1 cellular context compared by ENCODE assay signal in the genomic region with DNA sequence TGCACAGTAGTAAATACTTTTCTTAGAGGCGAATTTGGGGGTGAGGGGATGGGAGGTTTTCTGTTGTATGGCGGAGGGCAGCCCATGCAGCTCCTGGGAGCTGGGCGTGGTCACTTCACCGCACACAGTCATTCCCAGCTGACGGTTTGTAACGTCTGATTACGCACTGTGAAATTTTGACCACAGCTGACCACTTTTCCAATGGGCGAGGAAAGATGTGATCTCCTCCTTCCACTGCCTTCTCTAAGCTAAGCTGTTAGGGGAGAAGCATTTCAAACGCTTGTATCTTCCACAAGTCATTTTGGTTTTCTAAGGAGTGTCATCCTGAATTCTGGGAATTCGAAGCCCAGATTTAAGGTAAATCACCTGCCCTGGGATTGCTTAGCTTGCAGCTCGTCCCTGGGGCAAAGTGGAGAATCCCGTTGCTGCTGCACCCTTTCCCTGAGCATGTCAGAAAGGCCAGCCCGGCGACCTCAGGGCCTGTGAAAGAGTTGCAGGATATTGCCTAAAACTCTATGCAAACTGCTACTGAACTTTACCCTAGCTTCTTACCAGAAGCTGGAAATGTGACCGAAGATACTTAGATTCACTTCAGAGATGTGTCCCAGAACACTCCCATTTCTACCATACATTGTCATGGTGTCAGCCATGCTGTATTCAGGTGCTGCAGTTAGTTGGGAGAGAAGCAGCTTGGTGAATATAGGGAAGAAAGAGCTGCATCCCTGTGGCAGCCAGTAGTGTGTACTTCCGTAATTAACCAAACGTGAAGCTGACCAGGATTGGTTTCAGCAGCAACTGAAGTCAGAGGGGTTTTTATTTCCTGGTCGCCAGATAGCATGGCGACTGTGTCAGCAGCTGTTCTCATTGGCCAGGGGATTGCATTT.
TF ChIP-seq lines count a peak whose summit lies in the region.

No MANE protein-coding gene starts in this region.

TF ChIP-seq in HepG2, 621 proteins besides CTCF, POLR2A, EP300 and RAD21 (continued from another document and continues in another):
- TF ChIP-seq, protein P1, sequence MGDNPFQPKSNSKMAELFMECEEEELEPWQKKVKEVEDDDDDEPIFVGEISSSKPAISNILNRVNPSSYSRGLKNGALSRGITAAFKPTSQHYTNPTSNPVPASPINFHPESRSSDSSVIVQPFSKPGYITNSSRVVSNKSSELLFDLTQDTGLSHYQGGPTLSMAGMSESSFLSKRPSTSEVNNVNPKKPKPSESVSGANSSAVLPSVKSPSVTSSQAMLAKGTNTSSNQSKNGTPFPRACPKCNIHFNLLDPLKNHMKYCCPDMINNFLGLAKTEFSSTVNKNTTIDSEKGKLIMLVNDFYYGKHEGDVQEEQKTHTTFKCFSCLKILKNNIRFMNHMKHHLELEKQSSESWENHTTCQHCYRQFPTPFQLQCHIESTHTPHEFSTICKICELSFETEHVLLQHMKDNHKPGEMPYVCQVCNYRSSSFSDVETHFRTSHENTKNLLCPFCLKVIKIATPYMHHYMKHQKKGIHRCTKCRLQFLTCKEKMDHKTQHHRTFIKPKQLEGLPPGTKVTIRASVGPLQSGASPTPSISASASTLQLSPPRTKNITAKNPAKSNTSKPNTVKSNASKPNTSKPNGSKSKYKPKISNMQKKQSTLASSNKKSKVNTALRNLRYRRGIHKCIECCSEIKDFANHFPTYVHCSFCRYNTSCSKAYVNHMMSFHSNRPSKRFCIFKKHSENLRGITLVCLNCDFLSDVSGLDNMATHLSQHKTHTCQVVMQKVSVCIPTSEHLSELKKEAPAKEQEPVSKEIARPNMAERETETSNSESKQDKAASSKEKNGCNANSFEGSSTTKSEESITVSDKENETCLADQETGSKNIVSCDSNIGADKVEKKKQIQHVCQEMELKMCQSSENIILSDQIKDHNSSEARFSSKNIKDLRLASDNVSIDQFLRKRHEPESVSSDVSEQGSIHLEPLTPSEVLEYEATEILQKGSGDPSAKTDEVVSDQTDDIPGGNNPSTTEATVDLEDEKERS (CRISPR knock-in tag; IDR thresholded peaks at IDR 0.05), result peak; percentile 6; the same call in 1 of the 2 replicates
- TF ChIP-seq ZNF224 (CRISPR knock-in tag; IDR thresholded peaks at IDR 0.05) (peak; percentile 100), ZFX (CRISPR knock-in tag; IDR thresholded peaks at IDR 0.05; ENCODE audit: low read depth) (peak; percentile 45), ZNF3 (CRISPR knock-in tag; IDR thresholded peaks at IDR 0.05) (no peak), SOX6 (IDR thresholded peaks at IDR 0.05) (no peak), SOX6 (CRISPR knock-in tag; IDR thresholded peaks at IDR 0.05) (peak; percentile 47; the same call in 1 of the 2 replicates), HNF4G (IDR thresholded peaks at IDR 0.05; ENCODE audit: borderline replicate concordance, low read depth, low read length) (peak; percentile 35; the same call in 1 of the 2 replicates), HNF4G (CRISPR knock-in tag; IDR thresholded peaks at IDR 0.05; ENCODE audit: borderline replicate concordance, low read depth) (no peak), ZNF430 (CRISPR knock-in tag; IDR thresholded peaks at IDR 0.05) (0 out of 2 replicates have a peak, but pooled peaks have one; percentile 46), ZNF614 (CRISPR knock-in tag; IDR thresholded peaks at IDR 0.05; ENCODE audit: borderline replicate concordance) (peak; percentile 8; the same call in 1 of the 2 replicates), NCOA2 (CRISPR knock-in tag; IDR thresholded peaks at IDR 0.05) (peak; percentile 53), REPIN1 (CRISPR knock-in tag; IDR thresholded peaks at IDR 0.05; ENCODE audit: borderline replicate concordance, low read depth) (no peak), POGZ (CRISPR knock-in tag; IDR thresholded peaks at IDR 0.05) (0 out of 2 replicates have a peak, but pooled peaks have one; percentile 19), ZNF333 (CRISPR knock-in tag; IDR thresholded peaks at IDR 0.05; ENCODE audit: borderline replicate concordance) (no peak), ZNF883 (CRISPR knock-in tag; IDR thresholded peaks at IDR 0.05; ENCODE audit: not compliant biosample characterization) (no peak), NR2F6 (IDR thresholded peaks at IDR 0.05) (peak; percentile 36; the same call in 1 of the 2 replicates), NR2F6 (CRISPR knock-in tag; IDR thresholded peaks at IDR 0.05) (0 out of 2 replicates have a peak, but pooled peaks have one; percentile 21), TAF1 (CRISPR knock-in tag; IDR thresholded peaks at IDR 0.05) (0 out of 2 replicates have a peak, but pooled peaks have one; percentile 16), CEBPB (IDR thresholded peaks at IDR 0.05; ENCODE audit: borderline replicate concordance, low read depth, low read length) (peak; percentile 76), SAP130 (CRISPR knock-in tag; IDR thresholded peaks at IDR 0.05; ENCODE audit: low read depth) (peak; percentile 51; the same call in 1 of the 2 replicates), ZNF746 (CRISPR knock-in tag; IDR thresholded peaks at IDR 0.05) (no peak), ZNF670 (CRISPR knock-in tag; IDR thresholded peaks at IDR 0.05; ENCODE audit: borderline replicate concordance) (no peak), FOSL1 (CRISPR knock-in tag; IDR thresholded peaks at IDR 0.05; ENCODE audit: borderline replicate concordance) (no peak), HOXA3 (CRISPR knock-in tag; IDR thresholded peaks at IDR 0.05) (peak; percentile 33; the same call in 1 of the 2 replicates), RFX5 (IDR thresholded peaks at IDR 0.05; ENCODE audit: low read depth, low read length) (peak; percentile 61; the same call in 1 of the 2 replicates), ZNF232 (CRISPR knock-in tag; IDR thresholded peaks at IDR 0.05; ENCODE audit: borderline replicate concordance) (0 out of 2 replicates have a peak, but pooled peaks have one; percentile 42), NFKBIZ (CRISPR knock-in tag; IDR thresholded peaks at IDR 0.05) (no peak), IRF2 (CRISPR knock-in tag; IDR thresholded peaks at IDR 0.05) (peak; percentile 25; the same call in 1 of the 2 replicates), ZMYM3 (CRISPR knock-in tag; IDR thresholded peaks at IDR 0.05) (no peak), CHD4 (IDR thresholded peaks at IDR 0.05; ENCODE audit: borderline replicate concordance, low read length) (no peak)
- TF ChIP-seq, protein P2, sequence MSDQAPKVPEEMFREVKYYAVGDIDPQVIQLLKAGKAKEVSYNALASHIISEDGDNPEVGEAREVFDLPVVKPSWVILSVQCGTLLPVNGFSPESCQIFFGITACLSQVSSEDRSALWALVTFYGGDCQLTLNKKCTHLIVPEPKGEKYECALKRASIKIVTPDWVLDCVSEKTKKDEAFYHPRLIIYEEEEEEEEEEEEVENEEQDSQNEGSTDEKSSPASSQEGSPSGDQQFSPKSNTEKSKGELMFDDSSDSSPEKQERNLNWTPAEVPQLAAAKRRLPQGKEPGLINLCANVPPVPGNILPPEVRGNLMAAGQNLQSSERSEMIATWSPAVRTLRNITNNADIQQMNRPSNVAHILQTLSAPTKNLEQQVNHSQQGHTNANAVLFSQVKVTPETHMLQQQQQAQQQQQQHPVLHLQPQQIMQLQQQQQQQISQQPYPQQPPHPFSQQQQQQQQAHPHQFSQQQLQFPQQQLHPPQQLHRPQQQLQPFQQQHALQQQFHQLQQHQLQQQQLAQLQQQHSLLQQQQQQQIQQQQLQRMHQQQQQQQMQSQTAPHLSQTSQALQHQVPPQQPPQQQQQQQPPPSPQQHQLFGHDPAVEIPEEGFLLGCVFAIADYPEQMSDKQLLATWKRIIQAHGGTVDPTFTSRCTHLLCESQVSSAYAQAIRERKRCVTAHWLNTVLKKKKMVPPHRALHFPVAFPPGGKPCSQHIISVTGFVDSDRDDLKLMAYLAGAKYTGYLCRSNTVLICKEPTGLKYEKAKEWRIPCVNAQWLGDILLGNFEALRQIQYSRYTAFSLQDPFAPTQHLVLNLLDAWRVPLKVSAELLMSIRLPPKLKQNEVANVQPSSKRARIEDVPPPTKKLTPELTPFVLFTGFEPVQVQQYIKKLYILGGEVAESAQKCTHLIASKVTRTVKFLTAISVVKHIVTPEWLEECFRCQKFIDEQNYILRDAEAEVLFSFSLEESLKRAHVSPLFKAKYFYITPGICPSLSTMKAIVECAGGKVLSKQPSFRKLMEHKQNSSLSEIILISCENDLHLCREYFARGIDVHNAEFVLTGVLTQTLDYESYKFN (CRISPR knock-in tag; conservative IDR thresholded peaks at IDR 0.05), result peak; percentile 46
- TF ChIP-seq, protein P3, sequence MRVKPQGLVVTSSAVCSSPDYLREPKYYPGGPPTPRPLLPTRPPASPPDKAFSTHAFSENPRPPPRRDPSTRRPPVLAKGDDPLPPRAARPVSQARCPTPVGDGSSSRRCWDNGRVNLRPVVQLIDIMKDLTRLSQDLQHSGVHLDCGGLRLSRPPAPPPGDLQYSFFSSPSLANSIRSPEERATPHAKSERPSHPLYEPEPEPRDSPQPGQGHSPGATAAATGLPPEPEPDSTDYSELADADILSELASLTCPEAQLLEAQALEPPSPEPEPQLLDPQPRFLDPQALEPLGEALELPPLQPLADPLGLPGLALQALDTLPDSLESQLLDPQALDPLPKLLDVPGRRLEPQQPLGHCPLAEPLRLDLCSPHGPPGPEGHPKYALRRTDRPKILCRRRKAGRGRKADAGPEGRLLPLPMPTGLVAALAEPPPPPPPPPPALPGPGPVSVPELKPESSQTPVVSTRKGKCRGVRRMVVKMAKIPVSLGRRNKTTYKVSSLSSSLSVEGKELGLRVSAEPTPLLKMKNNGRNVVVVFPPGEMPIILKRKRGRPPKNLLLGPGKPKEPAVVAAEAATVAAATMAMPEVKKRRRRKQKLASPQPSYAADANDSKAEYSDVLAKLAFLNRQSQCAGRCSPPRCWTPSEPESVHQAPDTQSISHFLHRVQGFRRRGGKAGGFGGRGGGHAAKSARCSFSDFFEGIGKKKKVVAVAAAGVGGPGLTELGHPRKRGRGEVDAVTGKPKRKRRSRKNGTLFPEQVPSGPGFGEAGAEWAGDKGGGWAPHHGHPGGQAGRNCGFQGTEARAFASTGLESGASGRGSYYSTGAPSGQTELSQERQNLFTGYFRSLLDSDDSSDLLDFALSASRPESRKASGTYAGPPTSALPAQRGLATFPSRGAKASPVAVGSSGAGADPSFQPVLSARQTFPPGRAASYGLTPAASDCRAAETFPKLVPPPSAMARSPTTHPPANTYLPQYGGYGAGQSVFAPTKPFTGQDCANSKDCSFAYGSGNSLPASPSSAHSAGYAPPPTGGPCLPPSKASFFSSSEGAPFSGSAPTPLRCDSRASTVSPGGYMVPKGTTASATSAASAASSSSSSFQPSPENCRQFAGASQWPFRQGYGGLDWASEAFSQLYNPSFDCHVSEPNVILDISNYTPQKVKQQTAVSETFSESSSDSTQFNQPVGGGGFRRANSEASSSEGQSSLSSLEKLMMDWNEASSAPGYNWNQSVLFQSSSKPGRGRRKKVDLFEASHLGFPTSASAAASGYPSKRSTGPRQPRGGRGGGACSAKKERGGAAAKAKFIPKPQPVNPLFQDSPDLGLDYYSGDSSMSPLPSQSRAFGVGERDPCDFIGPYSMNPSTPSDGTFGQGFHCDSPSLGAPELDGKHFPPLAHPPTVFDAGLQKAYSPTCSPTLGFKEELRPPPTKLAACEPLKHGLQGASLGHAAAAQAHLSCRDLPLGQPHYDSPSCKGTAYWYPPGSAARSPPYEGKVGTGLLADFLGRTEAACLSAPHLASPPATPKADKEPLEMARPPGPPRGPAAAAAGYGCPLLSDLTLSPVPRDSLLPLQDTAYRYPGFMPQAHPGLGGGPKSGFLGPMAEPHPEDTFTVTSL (CRISPR knock-in tag; IDR thresholded peaks at IDR 0.05; ENCODE audit: borderline replicate concordance), result no peak
- TF ChIP-seq, protein P4, sequence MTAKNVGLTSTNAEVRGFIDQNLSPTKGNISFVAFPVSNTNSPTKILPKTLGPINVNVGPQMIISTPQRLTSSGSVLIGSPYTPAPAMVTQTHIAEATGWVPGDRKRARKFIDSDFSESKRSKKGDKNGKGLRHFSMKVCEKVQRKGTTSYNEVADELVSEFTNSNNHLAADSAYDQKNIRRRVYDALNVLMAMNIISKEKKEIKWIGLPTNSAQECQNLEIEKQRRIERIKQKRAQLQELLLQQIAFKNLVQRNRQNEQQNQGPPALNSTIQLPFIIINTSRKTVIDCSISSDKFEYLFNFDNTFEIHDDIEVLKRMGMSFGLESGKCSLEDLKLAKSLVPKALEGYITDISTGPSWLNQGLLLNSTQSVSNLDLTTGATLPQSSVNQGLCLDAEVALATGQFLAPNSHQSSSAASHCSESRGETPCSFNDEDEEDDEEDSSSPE (CRISPR knock-in tag; IDR thresholded peaks at IDR 0.05), result peak; percentile 21; the same call in 1 of the 2 replicates
- TF ChIP-seq, protein P5, sequence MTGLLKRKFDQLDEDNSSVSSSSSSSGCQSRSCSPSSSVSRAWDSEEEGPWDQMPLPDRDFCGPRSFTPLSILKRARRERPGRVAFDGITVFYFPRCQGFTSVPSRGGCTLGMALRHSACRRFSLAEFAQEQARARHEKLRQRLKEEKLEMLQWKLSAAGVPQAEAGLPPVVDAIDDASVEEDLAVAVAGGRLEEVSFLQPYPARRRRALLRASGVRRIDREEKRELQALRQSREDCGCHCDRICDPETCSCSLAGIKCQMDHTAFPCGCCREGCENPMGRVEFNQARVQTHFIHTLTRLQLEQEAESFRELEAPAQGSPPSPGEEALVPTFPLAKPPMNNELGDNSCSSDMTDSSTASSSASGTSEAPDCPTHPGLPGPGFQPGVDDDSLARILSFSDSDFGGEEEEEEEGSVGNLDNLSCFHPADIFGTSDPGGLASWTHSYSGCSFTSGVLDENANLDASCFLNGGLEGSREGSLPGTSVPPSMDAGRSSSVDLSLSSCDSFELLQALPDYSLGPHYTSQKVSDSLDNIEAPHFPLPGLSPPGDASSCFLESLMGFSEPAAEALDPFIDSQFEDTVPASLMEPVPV (CRISPR knock-in tag; IDR thresholded peaks at IDR 0.05), result peak; percentile 38; the same call in 1 of the 2 replicates
- TF ChIP-seq, protein P6, sequence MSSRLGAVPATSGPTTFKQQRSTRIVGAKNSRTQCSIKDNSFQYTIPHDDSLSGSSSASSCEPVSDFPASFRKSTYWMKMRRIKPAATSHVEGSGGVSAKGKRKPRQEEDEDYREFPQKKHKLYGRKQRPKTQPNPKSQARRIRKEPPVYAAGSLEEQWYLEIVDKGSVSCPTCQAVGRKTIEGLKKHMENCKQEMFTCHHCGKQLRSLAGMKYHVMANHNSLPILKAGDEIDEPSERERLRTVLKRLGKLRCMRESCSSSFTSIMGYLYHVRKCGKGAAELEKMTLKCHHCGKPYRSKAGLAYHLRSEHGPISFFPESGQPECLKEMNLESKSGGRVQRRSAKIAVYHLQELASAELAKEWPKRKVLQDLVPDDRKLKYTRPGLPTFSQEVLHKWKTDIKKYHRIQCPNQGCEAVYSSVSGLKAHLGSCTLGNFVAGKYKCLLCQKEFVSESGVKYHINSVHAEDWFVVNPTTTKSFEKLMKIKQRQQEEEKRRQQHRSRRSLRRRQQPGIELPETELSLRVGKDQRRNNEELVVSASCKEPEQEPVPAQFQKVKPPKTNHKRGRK (CRISPR knock-in tag; IDR thresholded peaks at IDR 0.05), result no peak
- TF ChIP-seq, protein P7, sequence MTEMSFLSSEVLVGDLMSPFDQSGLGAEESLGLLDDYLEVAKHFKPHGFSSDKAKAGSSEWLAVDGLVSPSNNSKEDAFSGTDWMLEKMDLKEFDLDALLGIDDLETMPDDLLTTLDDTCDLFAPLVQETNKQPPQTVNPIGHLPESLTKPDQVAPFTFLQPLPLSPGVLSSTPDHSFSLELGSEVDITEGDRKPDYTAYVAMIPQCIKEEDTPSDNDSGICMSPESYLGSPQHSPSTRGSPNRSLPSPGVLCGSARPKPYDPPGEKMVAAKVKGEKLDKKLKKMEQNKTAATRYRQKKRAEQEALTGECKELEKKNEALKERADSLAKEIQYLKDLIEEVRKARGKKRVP (CRISPR knock-in tag; IDR thresholded peaks at IDR 0.05), result peak in 1 of 2 experiments; percentile 86; a peak in 2 of 4 replicates
